In the genomic region with DNA sequence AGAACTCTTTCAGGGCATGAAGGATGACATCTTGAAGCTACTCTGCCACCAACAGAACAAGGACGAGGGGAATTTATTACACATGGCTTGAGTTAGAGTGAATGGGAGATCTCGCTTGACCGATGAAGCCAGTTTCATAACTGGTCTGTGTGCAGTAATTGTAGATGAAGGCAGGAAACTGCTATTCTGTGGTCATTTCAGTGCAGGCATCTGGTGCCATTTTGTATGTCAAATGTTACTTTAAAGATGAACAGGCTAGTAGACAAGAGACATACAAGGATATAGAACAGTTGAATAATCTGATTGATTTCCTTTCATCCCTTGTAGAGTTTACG, we compare ENCODE assay signal across 1 cellular context.
TF ChIP-seq lines count a peak whose summit lies in the region.

No MANE protein-coding gene starts in this region.

TF ChIP-seq in HepG2, 621 proteins besides CTCF, POLR2A, EP300 and RAD21:
- TF ChIP-seq RBM22 (optimal IDR thresholded peaks at IDR 0.05; ENCODE audit: low read length) (peak; percentile 52), ZNF850 (CRISPR knock-in tag; conservative IDR thresholded peaks at IDR 0.05) (no peak), U2AF1 (optimal IDR thresholded peaks at IDR 0.05; ENCODE audit: low read depth, low read length) (no peak), ZMYM2 (CRISPR knock-in tag; IDR thresholded peaks at IDR 0.05) (no peak), NFKB2 (CRISPR knock-in tag; IDR thresholded peaks at IDR 0.05; ENCODE audit: borderline replicate concordance) (no peak)
- TF ChIP-seq, protein P1, sequence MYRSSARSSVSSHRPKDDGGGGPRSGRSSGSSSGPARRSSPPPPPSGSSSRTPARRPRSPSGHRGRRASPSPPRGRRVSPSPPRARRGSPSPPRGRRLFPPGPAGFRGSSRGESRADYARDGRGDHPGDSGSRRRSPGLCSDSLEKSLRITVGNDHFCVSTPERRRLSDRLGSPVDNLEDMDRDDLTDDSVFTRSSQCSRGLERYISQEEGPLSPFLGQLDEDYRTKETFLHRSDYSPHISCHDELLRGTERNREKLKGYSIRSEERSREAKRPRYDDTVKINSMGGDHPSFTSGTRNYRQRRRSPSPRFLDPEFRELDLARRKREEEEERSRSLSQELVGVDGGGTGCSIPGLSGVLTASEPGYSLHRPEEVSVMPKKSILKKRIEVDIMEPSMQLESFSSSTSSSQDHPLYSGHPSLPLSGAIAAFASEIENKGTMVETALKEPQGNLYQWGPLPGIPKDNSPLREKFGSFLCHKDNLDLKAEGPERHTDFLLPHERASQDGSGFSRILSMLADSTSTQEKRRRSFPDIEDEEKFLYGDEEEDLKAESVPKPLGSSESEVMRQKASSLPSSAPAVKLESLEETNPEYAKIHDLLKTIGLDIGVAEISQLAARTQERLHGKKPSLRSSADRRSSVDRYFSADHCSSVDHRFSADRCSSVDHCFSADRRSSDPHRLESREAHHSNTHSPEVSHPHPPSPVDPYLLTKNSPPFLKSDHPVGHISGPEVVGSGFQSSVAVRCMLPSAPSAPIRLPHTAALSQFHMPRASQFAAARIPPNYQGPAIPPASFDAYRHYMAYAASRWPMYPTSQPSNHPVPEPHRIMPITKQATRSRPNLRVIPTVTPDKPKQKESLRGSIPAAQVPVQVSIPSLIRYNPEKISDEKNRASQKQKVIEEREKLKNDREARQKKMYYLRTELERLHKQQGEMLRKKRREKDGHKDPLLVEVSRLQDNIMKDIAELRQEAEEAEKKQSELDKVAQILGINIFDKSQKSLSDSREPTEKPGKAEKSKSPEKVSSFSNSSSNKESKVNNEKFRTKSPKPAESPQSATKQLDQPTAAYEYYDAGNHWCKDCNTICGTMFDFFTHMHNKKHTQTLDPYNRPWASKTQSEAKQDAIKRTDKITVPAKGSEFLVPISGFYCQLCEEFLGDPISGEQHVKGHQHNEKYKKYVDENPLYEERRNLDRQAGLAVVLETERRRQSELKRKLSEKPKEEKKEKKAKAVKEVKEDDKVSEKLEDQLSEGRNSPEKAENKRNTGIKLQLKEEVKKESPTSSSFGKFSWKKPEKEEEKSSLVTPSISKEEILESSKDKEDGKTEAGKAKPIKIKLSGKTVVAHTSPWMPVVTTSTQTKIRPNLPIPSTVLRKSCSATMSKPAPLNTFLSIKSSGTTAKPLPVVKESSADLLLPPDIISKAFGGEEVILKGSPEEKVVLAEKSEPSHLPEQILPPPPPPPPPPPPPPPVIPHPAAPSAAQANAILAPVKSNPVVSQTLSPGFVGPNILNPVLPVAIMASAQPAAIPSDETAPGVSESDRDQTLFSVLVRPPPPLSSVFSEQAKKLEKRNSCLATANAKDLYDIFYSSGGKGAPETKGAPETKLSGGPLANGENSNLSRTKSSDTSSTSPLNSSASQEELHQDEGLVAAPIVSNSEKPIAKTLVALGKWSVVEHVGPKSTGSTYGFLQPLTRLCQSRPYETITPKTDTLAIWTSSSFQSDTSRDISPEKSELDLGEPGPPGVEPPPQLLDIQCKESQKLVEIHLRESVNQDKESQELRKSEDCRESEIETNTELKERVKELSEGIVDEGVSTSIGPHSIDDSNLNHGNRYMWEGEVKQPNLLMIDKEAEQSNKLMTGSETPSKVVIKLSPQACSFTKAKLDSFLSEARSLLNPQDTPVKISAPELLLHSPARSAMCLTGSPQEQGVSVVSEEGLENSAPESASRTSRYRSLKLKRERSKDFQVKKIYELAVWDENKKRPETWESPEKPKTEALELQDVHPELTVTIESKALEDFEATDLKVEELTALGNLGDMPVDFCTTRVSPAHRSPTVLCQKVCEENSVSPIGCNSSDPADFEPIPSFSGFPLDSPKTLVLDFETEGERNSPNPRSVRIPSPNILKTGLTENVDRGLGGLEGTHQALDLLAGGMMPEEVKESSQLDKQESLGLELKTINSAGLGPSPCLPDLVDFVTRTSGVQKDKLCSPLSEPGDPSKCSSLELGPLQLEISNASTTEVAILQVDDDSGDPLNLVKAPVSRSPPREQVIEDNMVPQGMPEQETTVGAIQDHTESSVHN (CRISPR knock-in tag; IDR thresholded peaks at IDR 0.05), result no peak
